Comparison of ENCODE assay signal across 18 cellular contexts in genomic region chr10:118682518-118682917, GRCh38.
A peak's percentile ranks its signal among the peaks of the same experiment; 100 is the strongest.
DNase-seq lines count a peak whose midpoint lies in the region.
"Had no signal": no experiment of that assay in that cellular context is flagged by ENCODE, and none has a peak within 500 bp of the region (broad histone marks: within the 10 kb centered on the region; RNA-seq: fewer than 3 reads in every experiment).

No MANE protein-coding gene starts in this region.

- no peak overlapping the region for H3K4me3 ChIP-seq in mesenchymal stem cell (ENCODE audit: insufficient read depth in 1 of 2, low read depth in 1 of 2, low read length in 2 of 2)
- H3K4me3 ChIP-seq: A549; BLaER1 treated with 17β-estradiol and CSF1 and Interleukin-3, amounts not matched to agents 10 nM and 100 nM had no signal

- no peak overlapping the region for H2BK12ac ChIP-seq in mesenchymal stem cell (ENCODE audit: low read length in 2 of 2)

- H2AFZ ChIP-seq in mesenchymal stem cell (ENCODE audit: low read depth, low read length): no peak overlapping the region

- no peak overlapping the region for H3K4me2 ChIP-seq in mesenchymal stem cell (ENCODE audit: low read length, poor library complexity, severe bottlenecking)
- H3K4me2 ChIP-seq: A549; BLaER1 treated with 17β-estradiol and CSF1 and Interleukin-3, amounts not matched to agents 10 nM and 100 nM had no signal

- DNase-seq in NCI-H82 (lab: John Stamatoyannopoulos, UW) (peak; percentile 40), NCI-H82 treated with DMSO at 0.1 percent for 48 hours (lab: John Stamatoyannopoulos, UW; ENCODE audit: unreplicated experiment) (no peak), dermis blood vessel endothelial cell (peak; percentile 12), mesenchymal stem cell (no peak), cardiac septum (ENCODE audit: low spot score) (no peak), mesenteric fat pad (ENCODE audit: low spot score) (no peak)
- no peak for DNase-seq in activated CD8-positive, alpha-beta memory T cell treated with anti-CD3 and anti-CD28 coated beads, Interleukin-2, amount 50 U/mL, for 48 hours
- DNase-seq: AML-193; Caco-2; Calu3; CD4-positive, alpha-beta T cell; CD8-positive, alpha-beta T cell; DMS79 treated with DMSO at 0.1 percent for 48 hours; GF-D8 had no signal

- no peak overlapping the region for H2BK120ac ChIP-seq in mesenchymal stem cell (ENCODE audit: low read depth, low read length)

- H4K91ac ChIP-seq in mesenchymal stem cell (ENCODE audit: low read length): peak overlapping the region; percentile 28

- no peaks in the 10 kb centered on the region for H3K27me3 ChIP-seq in mesenchymal stem cell (ENCODE audit: control insufficient read depth in 1 of 2, insufficient read depth in 1 of 2, low read length in 2 of 2)
- H3K27me3 ChIP-seq: BLaER1 treated with 17β-estradiol and CSF1 and Interleukin-3, amounts not matched to agents 10 nM and 100 nM had no signal

- H3K36me3 ChIP-seq in mesenchymal stem cell (ENCODE audit: control insufficient read depth in 1 of 2, insufficient read depth in 2 of 2, low read depth in 1 of 2, low read length in 2 of 2): peaks cover 8 to 72% of the 10 kb centered on the region in 2 experiments

- no peak overlapping the region for H2AK5ac ChIP-seq in mesenchymal stem cell (ENCODE audit: low read length, severe bottlenecking)

- H3K4me1 ChIP-seq in mesenchymal stem cell (ENCODE audit: control insufficient read depth, insufficient read depth, low read depth, low read length): peaks cover 1% of the 10 kb centered on the region
- H3K4me1 ChIP-seq: A549; BLaER1 treated with 17β-estradiol and CSF1 and Interleukin-3, amounts not matched to agents 10 nM and 100 nM; Caco-2 had no signal

- no peak overlapping the region for H3K23ac ChIP-seq in mesenchymal stem cell (ENCODE audit: low read length in 2 of 2)

- H3K9me3 ChIP-seq in mesenchymal stem cell (ENCODE audit: control insufficient read depth, low read length): no peaks in the 10 kb centered on the region
- H3K9me3 ChIP-seq: A549; BLaER1 treated with 17β-estradiol and CSF1 and Interleukin-3, amounts not matched to agents 10 nM and 100 nM; Caco-2 had no signal

- intact Hi-C loops in cardiac septum (cut with DNase I): no loop called here

- WGBS in mesenchymal stem cell: 98% methylated on average over 6 of the region's 6 CpGs

- H2BK15ac ChIP-seq in mesenchymal stem cell (ENCODE audit: low read depth, poor library complexity, severe bottlenecking): no peak overlapping the region

- no peak overlapping the region for H4K8ac ChIP-seq in mesenchymal stem cell (ENCODE audit: low read length)

- H3K79me1 ChIP-seq in mesenchymal stem cell (replicated peaks; ENCODE audit: low read length, poor library complexity, severe bottlenecking): peaks cover 23% of the 10 kb centered on the region

- H3K18ac ChIP-seq in mesenchymal stem cell (ENCODE audit: low read depth in 1 of 2, low read length in 2 of 2): no peak overlapping the region

- H3K4ac ChIP-seq in mesenchymal stem cell (ENCODE audit: low read depth in 1 of 2, low read length in 2 of 2): no peak overlapping the region

- H3K9ac ChIP-seq in mesenchymal stem cell (ENCODE audit: low read length): no peak overlapping the region
- H3K9ac ChIP-seq: BLaER1 treated with 17β-estradiol and CSF1 and Interleukin-3, amounts not matched to agents 10 nM and 100 nM had no signal

- no peak overlapping the region for H2BK5ac ChIP-seq in mesenchymal stem cell (ENCODE audit: low read depth, low read length, poor library complexity, severe bottlenecking)

- H3K14ac ChIP-seq in mesenchymal stem cell (ENCODE audit: low read length in 2 of 2): no peak overlapping the region

- no peak overlapping the region for H3K27ac ChIP-seq in mesenchymal stem cell (ENCODE audit: low read length, poor library complexity, severe bottlenecking)
- H3K27ac ChIP-seq: 22Rv1; A549; BLaER1 treated with 17β-estradiol and CSF1 and Interleukin-3, amounts not matched to agents 10 nM and 100 nM; C4-2B had no signal

Comparison
In these comparisons a context has a peak if more than half of its experiments do, and no peak if none do; other contexts are left out.
1. DNase-seq: peak in NCI-H82 (single experiment) and dermis blood vessel endothelial cell (single experiment); none in NCI-H82 treated with DMSO at 0.1 percent for 48 hours (single experiment), mesenchymal stem cell (single experiment), cardiac septum (single experiment), activated CD8-positive, alpha-beta memory T cell treated with anti-CD3 and anti-CD28 coated beads, Interleukin-2, amount 50 U/mL, for 48 hours (single experiment) and mesenteric fat pad (single experiment).